8 cellular contexts compared by ENCODE assay signal in genomic region chr10:110871236-110872084, GRCh38. TPM values are rescaled to one million over a fixed set of nuclear protein-coding genes. Genes with fewer than 3 reads are reported as not detected.
DNase-seq lines count a peak whose midpoint lies in the region; ATAC-seq, FAIRE-seq and TF ChIP-seq lines count a peak whose summit lies in the region.

TSS of gene PDCD4 (plus strand) at chr10:110871928. CDS start at chr10:110876028, 4,100 bp downstream.

- no peak for TF ChIP-seq CTCF in H1 (IDR thresholded peaks at IDR 0.05; ENCODE audit: control extremely low read depth in 1 of 3, insufficient read depth in 1 of 3, low read depth in 1 of 3, low read length in 3 of 3)

- H3K9me3 ChIP-seq in H1 (ENCODE audit: insufficient read depth in 2 of 2, low read depth in 1 of 2, low read length in 1 of 2) (no peaks in the 10 kb centered on the region), mesenchymal stem cell (ENCODE audit: control insufficient read depth, low read length) (no peaks in the 10 kb centered on the region)

- H2BK120ac ChIP-seq in H1 (replicated peaks; ENCODE audit: low read depth, low read length) (peak within 1 kb of the TSS; percentile 9), mesenchymal stem cell (ENCODE audit: low read depth, low read length) (peak within 1 kb of the TSS; percentile 80)

- WGBS in H1 (ENCODE audit: extremely low coverage in 1 of 2, insufficient coverage in 1 of 2, insufficient read length in 1 of 2, insufficient replicate concordance in 2 of 2, low coverage in 1 of 2, low lambda C conversion rate in 2 of 2, missing lambda C conversion rate in 1 of 2), 2 experiments = 9% methylated on average over 43 of the region's 50 CpGs; no CpG with 5 or more reads in 1 of the 2 experiments
- 8% methylated on average over 39 of the region's 50 CpGs for WGBS in mesenchymal stem cell

- CTCF ChIA-PET in activated CD8-positive, alpha-beta memory T cell treated with anti-CD3 and anti-CD28 coated beads, Interleukin-2, amount 10 ng/mL, durations not matched to agents 7 days and 5 days (lab: Charles Lee) = interaction anchor here (0.7 to 1.3 kb wide), 6 partner anchors 9 to 125 kb away, joined by 3 to 15 read pairs (median 4); no protein-coding TSS in a partner anchor
- CTCF ChIA-PET in H1 (lab: Charles Lee; ENCODE audit: partially characterized antibody) = interaction anchor here (0.7 to 0.9 kb wide), 4 partner anchors 17 to 1265 kb away, joined by 3 read pairs; no protein-coding TSS in a partner anchor

- H3K36me3 ChIP-seq in H1 (ENCODE audit: control insufficient read depth in 2 of 4, insufficient read depth in 4 of 4, low read length in 3 of 4) (peaks cover 0 to 1% (median 0%) of the 10 kb centered on the region in 4 experiments; a peak in 2 of 8 replicates), mesenchymal stem cell (ENCODE audit: control insufficient read depth in 1 of 2, insufficient read depth in 2 of 2, low read depth in 1 of 2, low read length in 2 of 2) (peaks cover 0 to 10% of the 10 kb centered on the region in 2 experiments)

- peak; percentile 90 for DNase-seq in CMK (ENCODE audit: low read depth)
- peak; percentile 99 for DNase-seq in HT1080 (ENCODE audit: low read depth)
- DNase-seq in NOMO-1 treated with DMSO at 0.1 percent for 48 hours (lab: John Stamatoyannopoulos, UW; ENCODE audit: unreplicated experiment) = peak; percentile 87
- DNase-seq in activated CD8-positive, alpha-beta memory T cell treated with anti-CD3 and anti-CD28 coated beads, Interleukin-2, amount 10 ng/mL, durations not matched to agents 7 days and 5 days = peak; percentile 98
- DNase-seq in H1 (ENCODE audit: low read depth in 1 of 2, low spot score in 2 of 2) = peak; percentile 97 to 100
- DNase-seq in mesenchymal stem cell = peak; percentile 98
- peak; percentile 88 for DNase-seq in stimulated activated CD8-positive, alpha-beta memory T cell treated with anti-CD3 and anti-CD28 coated beads, Interleukin-12 subunit alpha, Interleukin-12 subunit beta, amount 100 ng/mL, for 4 hours (ENCODE audit: low read depth)

- H4K91ac ChIP-seq in H1 (replicated peaks; ENCODE audit: insufficient read length, low read length) (peak within 1 kb of the TSS; percentile 88), mesenchymal stem cell (ENCODE audit: low read length) (peak within 1 kb of the TSS; percentile 92)

- H3K4me1 ChIP-seq in H1 (replicated peaks in 1 of 4; ENCODE audit: control insufficient read depth in 3 of 4, insufficient read depth in 4 of 4, low read length in 3 of 4) (peaks cover 4 to 12% (median 8%) of the 10 kb centered on the region in 4 experiments), mesenchymal stem cell (ENCODE audit: control insufficient read depth, insufficient read depth, low read depth, low read length) (peaks cover 4% of the 10 kb centered on the region)

- peaks cover 64% of the 10 kb centered on the region for H3K4me1 Mint-ChIP-seq in activated CD8-positive, alpha-beta memory T cell treated with anti-CD3 and anti-CD28 coated beads, Interleukin-2, amount 10 ng/mL, durations not matched to agents 7 days and 5 days

- H3K27me3 ChIP-seq in H1 (replicated peaks in 1 of 4; ENCODE audit: control insufficient read depth in 3 of 4, extremely low read depth in 1 of 4, insufficient read depth in 3 of 4, low read length in 3 of 4) (no peaks in the 10 kb centered on the region), mesenchymal stem cell (ENCODE audit: control insufficient read depth in 1 of 2, insufficient read depth in 1 of 2, low read length in 2 of 2) (no peaks in the 10 kb centered on the region)

- H2BK5ac ChIP-seq in H1 (ENCODE audit: low read depth, low read length) (peak within 1 kb of the TSS; percentile 89), mesenchymal stem cell (ENCODE audit: low read depth, low read length, poor library complexity, severe bottlenecking) (peak within 1 kb of the TSS; percentile 90)

- peak; percentile 72 to 94 for TF ChIP-seq POLR2A in H1 (IDR thresholded peaks at IDR 0.05; ENCODE audit: control extremely low read depth in 1 of 2, low read depth in 2 of 2, low read length in 2 of 2)

- peak within 1 kb of the TSS; percentile 89 for H3K4me3 Mint-ChIP-seq in activated CD8-positive, alpha-beta memory T cell treated with anti-CD3 and anti-CD28 coated beads, Interleukin-2, amount 10 ng/mL, durations not matched to agents 7 days and 5 days

- H3K14ac ChIP-seq in H1 (ENCODE audit: insufficient read length) (no peak within 1 kb of the TSS), mesenchymal stem cell (ENCODE audit: low read length in 2 of 2) (peak within 1 kb of the TSS in 1 of 2 experiments; percentile 91)

- TF ChIP-seq RAD21 in H1 (IDR thresholded peaks at IDR 0.05 in 1 of 2, conservative IDR thresholded peaks at IDR 0.05 in 1 of 2; ENCODE audit: low read depth in 2 of 2, low read length in 2 of 2) = no peak

- H3K4me3 ChIP-seq in H1 (ENCODE audit: extremely low read depth in 1 of 4, insufficient read depth in 2 of 4, low read depth in 3 of 4, low read length in 4 of 4) = peak within 1 kb of the TSS; percentile 50 to 74 (median 64)
- H3K4me3 ChIP-seq in mesenchymal stem cell (ENCODE audit: insufficient read depth in 1 of 2, low read depth in 1 of 2, low read length in 2 of 2) = peak within 1 kb of the TSS; percentile 92 to 94

- H3K18ac ChIP-seq in H1 (ENCODE audit: extremely low read depth, low read length) (peak within 1 kb of the TSS; percentile 98), mesenchymal stem cell (ENCODE audit: low read depth in 1 of 2, low read length in 2 of 2) (peak within 1 kb of the TSS; percentile 90)

- peaks cover 12% of the 10 kb centered on the region for H3K36me3 Mint-ChIP-seq in activated CD8-positive, alpha-beta memory T cell treated with anti-CD3 and anti-CD28 coated beads, Interleukin-2, amount 10 ng/mL, durations not matched to agents 7 days and 5 days

- H4K20me1 ChIP-seq in H1 (replicated peaks in 1 of 2; ENCODE audit: control insufficient read depth in 1 of 2, insufficient read depth in 2 of 2, low read length in 2 of 2) = no peaks in the 10 kb centered on the region

- ATAC-seq in GM21360 (IDR thresholded peaks at IDR 0.05; ENCODE audit: unreplicated experiment) = peak; percentile 69
- ATAC-seq in activated CD8-positive, alpha-beta memory T cell treated with anti-CD3 and anti-CD28 coated beads, Interleukin-2, amount 10 ng/mL, durations not matched to agents 7 days and 5 days = peak; percentile 85

- peak within 1 kb of the TSS; percentile 2 for H3K4ac ChIP-seq in H1 (replicated peaks; ENCODE audit: insufficient read length, low read depth, low read length)
- peak within 1 kb of the TSS; percentile 93 to 95 for H3K4ac ChIP-seq in mesenchymal stem cell (ENCODE audit: low read depth in 1 of 2, low read length in 2 of 2)

- peak within 1 kb of the TSS; percentile 99 for H3K27ac Mint-ChIP-seq in activated CD8-positive, alpha-beta memory T cell treated with anti-CD3 and anti-CD28 coated beads, Interleukin-2, amount 10 ng/mL, durations not matched to agents 7 days and 5 days

- peak; percentile 57 for FAIRE-seq in H1 (lab: Jason Lieb, UNC)

- no peak for TF ChIP-seq EP300 in H1 (IDR thresholded peaks at IDR 0.05; ENCODE audit: borderline replicate concordance in 1 of 2, low read depth in 2 of 2, low read length in 2 of 2)

- POLR2A ChIA-PET in H1 (lab: Charles Lee; ENCODE audit: partially characterized antibody) = interaction anchor here (0.6 to 1.2 kb wide), 14 partner anchors 9 to 228 kb away, joined by 3 to 12 read pairs (median 4); partner anchors contain the start of genes BBIP1, RBM20 and SHOC2

- H2BK12ac ChIP-seq in H1 (ENCODE audit: low read depth, low read length) = peak within 1 kb of the TSS; percentile 97
- peak within 1 kb of the TSS; percentile 22 to 80 for H2BK12ac ChIP-seq in mesenchymal stem cell (ENCODE audit: low read length in 2 of 2)

- H3K9ac ChIP-seq in H1 (replicated peaks in 1 of 4; ENCODE audit: extremely low read depth in 1 of 4, low read depth in 3 of 4, low read length in 3 of 4) = peak within 1 kb of the TSS; percentile 62 to 88 (median 70)
- peak within 1 kb of the TSS; percentile 95 for H3K9ac ChIP-seq in mesenchymal stem cell (ENCODE audit: low read length)

- H4K8ac ChIP-seq in H1 (ENCODE audit: extremely low read depth, insufficient read depth, low read length) (peak within 1 kb of the TSS; percentile 86; the same call in 1 of the 2 replicates), mesenchymal stem cell (ENCODE audit: low read length) (peak within 1 kb of the TSS; percentile 60)

- H2BK15ac ChIP-seq in H1 (ENCODE audit: low read length) = peak within 1 kb of the TSS; percentile 65; the same call in 1 of the 2 replicates
- peak within 1 kb of the TSS; percentile 97 for H2BK15ac ChIP-seq in mesenchymal stem cell (ENCODE audit: low read depth, poor library complexity, severe bottlenecking)

- peaks cover 0 to 11% of the 10 kb centered on the region in 2 experiments; a peak in 2 of 4 replicates for H3K79me2 ChIP-seq in H1 (ENCODE audit: control insufficient read depth in 1 of 2, insufficient read depth in 2 of 2, low read length in 2 of 2)

- H2AK5ac ChIP-seq in H1 (ENCODE audit: low read depth, low read length) (peak within 1 kb of the TSS; percentile 61), mesenchymal stem cell (ENCODE audit: low read length, severe bottlenecking) (peak within 1 kb of the TSS; percentile 60)

- peaks cover 2% of the 10 kb centered on the region; the same call in 1 of the 2 replicates for H3K23me2 ChIP-seq in H1 (ENCODE audit: low read depth, low read length)

- peak within 1 kb of the TSS; percentile 83 for H2BK20ac ChIP-seq in H1 (ENCODE audit: low read length)

- H3K27ac ChIP-seq in H1 (ENCODE audit: low read depth, low read length) = peak within 1 kb of the TSS; percentile 78
- peak within 1 kb of the TSS; percentile 59 for H3K27ac ChIP-seq in mesenchymal stem cell (ENCODE audit: low read length, poor library complexity, severe bottlenecking)

- H3K79me1 ChIP-seq in H1 (ENCODE audit: low read depth, low read length) (no peaks in the 10 kb centered on the region), mesenchymal stem cell (replicated peaks; ENCODE audit: low read length, poor library complexity, severe bottlenecking) (peaks cover 2% of the 10 kb centered on the region)

- H3K4me2 ChIP-seq in H1 (ENCODE audit: insufficient read depth in 1 of 2, low read depth in 2 of 2, low read length in 2 of 2) = peak within 1 kb of the TSS; percentile 81 to 83
- H3K4me2 ChIP-seq in mesenchymal stem cell (ENCODE audit: low read length, poor library complexity, severe bottlenecking) = peak within 1 kb of the TSS; percentile 66

- 0 out of 2 replicates have a peak within 1 kb of the TSS, but pooled peaks have one; percentile 73 for H2AFZ ChIP-seq in H1 (ENCODE audit: low read length)
- peak within 1 kb of the TSS; percentile 58 for H2AFZ ChIP-seq in mesenchymal stem cell (ENCODE audit: low read depth, low read length)

- H3K27me3 Mint-ChIP-seq in activated CD8-positive, alpha-beta memory T cell treated with anti-CD3 and anti-CD28 coated beads, Interleukin-2, amount 10 ng/mL, durations not matched to agents 7 days and 5 days = no peaks in the 10 kb centered on the region

- H3K56ac ChIP-seq in H1 (replicated peaks; ENCODE audit: insufficient read length, low read depth, low read length) = peak within 1 kb of the TSS; percentile 0

- no peak within 1 kb of the TSS for H3K23ac ChIP-seq in H1 (ENCODE audit: insufficient read length)
- H3K23ac ChIP-seq in mesenchymal stem cell (ENCODE audit: low read length in 2 of 2) = no peak within 1 kb of the TSS

- H4K5ac ChIP-seq in H1 (ENCODE audit: insufficient read length, low read depth, low read length) = peak within 1 kb of the TSS; percentile 68

- no peaks in the 10 kb centered on the region for H3K9me3 Mint-ChIP-seq in activated CD8-positive, alpha-beta memory T cell treated with anti-CD3 and anti-CD28 coated beads, Interleukin-2, amount 10 ng/mL, durations not matched to agents 7 days and 5 days (ENCODE audit: low read depth)

RNA-seq across cellular contexts. Expression of gene PDCD4, which starts in this region (rescaled TPM):
- total RNA-seq in HT1080 (2014; rRNA removed; shearing (Covaris generic)) = 29.5 and 29.7 TPM in 2 replicates
- 76.1 and 78.8 TPM in 2 replicates for polyA plus RNA-seq in HT1080 (2015; cell fraction: cytosol; rRNA removed)
- 109 and 120 TPM in 2 replicates for polyA plus RNA-seq in HT1080 (2015; cell fraction: nucleus; rRNA removed)
- total RNA-seq in activated CD8-positive, alpha-beta memory T cell treated with anti-CD3 and anti-CD28 coated beads, Interleukin-2, amount 10 ng/mL, durations not matched to agents 7 days and 5 days = 100 to 1,000 TPM in 1 of 2 experiments, 10 to 100 TPM in 1; 74.0 to 115 TPM
- 22.8 and 26.8 TPM in 2 replicates for total RNA-seq in H1 (2021; fragmentation: NEBNext Ultra II Directional; extraction: Animal tissue kit (Norgen Biotek cat#: 25700))
- 3.2 and 3.3 TPM in 2 replicates for polyA plus RNA-seq in H1 (2011; rRNA removed)
- polyA plus RNA-seq in H1 (2011; cell fraction: cytosol; rRNA removed) = 13.7 TPM
- polyA plus RNA-seq in H1 (2011; cell fraction: nucleus; rRNA removed) = 2.2 TPM
- 16.4 to 27.5 TPM (median 23.0 TPM) in 4 replicates for polyA plus RNA-seq in H1 (2012, experiment 1 of 2)
- polyA plus RNA-seq in H1 (2012, experiment 2 of 2) = 1.1 TPM
- 9.0 TPM for polyA plus RNA-seq in H1 (2013, experiment 1 of 2)
- polyA plus RNA-seq in H1 (2013, experiment 2 of 2) = 8.4 TPM
- 4.7 and 5.2 TPM in 2 replicates for polyA minus RNA-seq in H1 (2011; rRNA and poly(A)+ RNA removed)
- polyA minus RNA-seq in H1 (2011; cell fraction: cytosol; rRNA and poly(A)+ RNA removed) = 10.1 TPM
- polyA minus RNA-seq in H1 (2011; cell fraction: nucleus; rRNA and poly(A)+ RNA removed) = 14.0 TPM
- 35.1 TPM for polyA plus RNA-seq in mesenchymal stem cell (2013, experiment 1 of 2)
- 36.7 TPM for polyA plus RNA-seq in mesenchymal stem cell (2013, experiment 2 of 2)

Comparison
In these comparisons a context has a peak if more than half of its experiments do, and no peak if none do; other contexts are left out.
1. Peak in every context shown above with its lines: DNase-seq, ATAC-seq, H3K4me3 ChIP-seq and H3K27ac ChIP-seq.